ENCODE assay signal across 8 cellular contexts in the genomic region with DNA sequence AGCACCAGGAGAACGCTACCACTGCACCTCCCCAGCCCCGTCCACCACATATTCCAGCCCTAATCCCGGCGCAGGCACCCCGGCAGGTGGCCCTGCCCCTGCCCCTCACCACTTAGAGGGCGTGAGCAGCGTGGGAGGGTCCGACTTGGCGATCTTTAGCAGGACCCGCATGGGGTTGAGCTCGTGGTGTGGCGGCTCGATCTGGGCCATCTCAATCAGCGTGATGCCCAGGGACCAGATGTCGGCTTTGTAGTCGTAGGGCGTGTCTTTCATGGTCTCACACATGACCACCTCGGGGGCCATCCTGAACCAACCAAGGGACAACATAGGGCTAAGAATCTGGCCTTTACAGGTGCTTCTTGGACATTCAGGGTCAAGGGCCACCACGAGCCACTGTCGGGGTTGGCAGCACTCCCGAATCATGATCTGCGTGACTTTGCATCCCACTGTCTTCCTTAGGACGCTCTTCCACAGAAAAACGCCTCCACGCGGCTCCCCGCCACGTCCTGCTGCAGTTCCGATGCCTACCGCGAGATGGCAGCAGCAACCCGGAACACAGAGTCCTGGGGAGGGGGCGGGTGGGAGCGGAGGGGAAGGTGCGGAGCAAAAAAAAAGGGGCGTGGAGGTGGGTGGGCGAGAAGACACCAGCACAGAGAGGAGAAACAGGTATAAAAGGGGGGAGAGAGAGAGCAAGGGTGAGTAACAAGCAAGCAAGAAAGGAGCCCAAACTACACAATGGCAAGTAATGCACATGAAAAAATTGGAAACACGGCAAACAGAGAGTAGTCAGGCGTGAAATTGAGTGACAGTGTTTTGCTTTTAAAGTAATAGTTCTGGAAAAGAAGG.
DNase-seq lines count a peak whose midpoint lies in the region; ATAC-seq and TF ChIP-seq lines count a peak whose summit lies in the region.

No MANE protein-coding gene starts in this region.

- H3K4me3 ChIP-seq in epithelial cell of esophagus (ENCODE audit: low read length) (no peak overlapping the region), muscle layer of duodenum (ENCODE audit: low read depth in 1 of 2, low read length in 2 of 2) (peak overlapping the region; percentile 16 to 36)

- peaks cover 16 to 33% of the 10 kb centered on the region in 2 donors for H3K4me1 ChIP-seq in muscle layer of duodenum (ENCODE audit: control insufficient read depth in 1 of 2, insufficient read depth in 2 of 2, low read length in 2 of 2)

- peak; percentile 2 for DNase-seq in NCI-H510A treated with DMSO at 0.1 percent for 48 hours (lab: John Stamatoyannopoulos, UW)
- DNase-seq in NCI-H510A (lab: John Stamatoyannopoulos, UW), result no peak
- DNase-seq in NCI-H460 (ENCODE audit: extremely low read depth, low read depth), result peak; percentile 31
- peak; percentile 78 for DNase-seq in activated CD8-positive, alpha-beta memory T cell treated with anti-CD3 and anti-CD28 coated beads, Interleukin-2, amount 50 U/mL, for 4 hours
- DNase-seq in epithelial cell of esophagus (ENCODE audit: low read depth), result no peak
- DNase-seq in stimulated activated CD8-positive, alpha-beta memory T cell treated with anti-CD3 and anti-CD28 coated beads, Interleukin-4, amount 100 ng/mL, for 1 hour (ENCODE audit: low read depth in 2 of 2, low spot score in 1 of 2), result peak; percentile 39 to 50

- peak; percentile 88 for TF ChIP-seq CTCF in epithelial cell of esophagus (IDR thresholded peaks at IDR 0.05; ENCODE audit: insufficient read depth, low read depth, low read length, missing control alignments)

- no peaks in the 10 kb centered on the region for H3K27me3 ChIP-seq in muscle layer of duodenum (ENCODE audit: low read depth, low read length)

- no peak for ATAC-seq in GM21360 (IDR thresholded peaks at IDR 0.05; ENCODE audit: unreplicated experiment)

- H3K27ac ChIP-seq in muscle layer of duodenum (ENCODE audit: low read length), result no peak overlapping the region

- H3K9me3 ChIP-seq in muscle layer of duodenum (ENCODE audit: control insufficient read depth in 1 of 2, low read length in 2 of 2), result no peaks in the 10 kb centered on the region

- peaks cover 0 to 7% of the 10 kb centered on the region in 2 donors for H3K36me3 ChIP-seq in muscle layer of duodenum (ENCODE audit: control insufficient read depth in 1 of 2, insufficient read depth in 2 of 2, low read length in 2 of 2)

Comparison
In these comparisons a context has a peak if more than half of its experiments do, and no peak if none do; other contexts are left out.
1. DNase-seq: peak in NCI-H510A treated with DMSO at 0.1 percent for 48 hours (single experiment), NCI-H460 (single experiment), activated CD8-positive, alpha-beta memory T cell treated with anti-CD3 and anti-CD28 coated beads, Interleukin-2, amount 50 U/mL, for 4 hours (single experiment) and stimulated activated CD8-positive, alpha-beta memory T cell treated with anti-CD3 and anti-CD28 coated beads, Interleukin-4, amount 100 ng/mL, for 1 hour (2 of 2); none in NCI-H510A (single experiment) and epithelial cell of esophagus (single experiment).